Comparison of ENCODE assay signal across 13 cellular contexts in genomic region chr7:106313966-106314365, GRCh38. TPM values are rescaled to one million over a fixed set of nuclear protein-coding genes. Genes with fewer than 3 reads are reported as not detected.
DNase-seq lines count a peak whose midpoint lies in the region; ATAC-seq, FAIRE-seq and TF ChIP-seq lines count a peak whose summit lies in the region.
"Had no signal": no experiment of that assay in that cellular context is flagged by ENCODE, and none has a peak within 500 bp of the region (broad histone marks: within the 10 kb centered on the region; RNA-seq: fewer than 3 reads in every experiment).

No MANE protein-coding gene starts in this region.

- intact Hi-C loops in endothelial cell of umbilical vein (cut with micrococcal nuclease), result no loop called here
- intact Hi-C loops in ovary (cut with DNase I), result no loop called here

- TF ChIP-seq POLR2A in endothelial cell of umbilical vein (IDR thresholded peaks at IDR 0.05; ENCODE audit: low read depth, low read length), result no peak
- no peak for TF ChIP-seq POLR2A in ovary (IDR thresholded peaks at IDR 0.05)

- H3K4me3 ChIP-seq in OCI-LY3 (ENCODE audit: low read length) (peak overlapping the region; percentile 28; the same call in 1 of the 2 replicates), endothelial cell of umbilical vein (replicated peaks in 1 of 3; ENCODE audit: insufficient read depth in 1 of 3, low read depth in 1 of 3, low read length in 3 of 3) (no peak overlapping the region), small intestine (ENCODE audit: low read depth in 1 of 2, low read length in 2 of 2) (no peak overlapping the region), ovary (no peak overlapping the region)
- H3K4me3 ChIP-seq: dorsolateral prefrontal cortex had no signal

- H3K4me2 ChIP-seq in OCI-LY3 (ENCODE audit: low read length) (peak overlapping the region; percentile 49), endothelial cell of umbilical vein (ENCODE audit: insufficient read depth, low read length) (peak overlapping the region; percentile 79)

- BruUV-seq in endothelial cell of umbilical vein (replicated peaks; lab: Mats Ljungman, UMichigan), result TSS peak; percentile 83

- H3K9me3 ChIP-seq in OCI-LY3 (ENCODE audit: insufficient read depth, low read length) (peaks cover 3% of the 10 kb centered on the region; the same call in 1 of the 2 replicates), endothelial cell of umbilical vein (replicated peaks; ENCODE audit: control insufficient read depth, insufficient read depth, low read length) (no peaks in the 10 kb centered on the region), small intestine (ENCODE audit: control insufficient read depth, low read depth) (no peaks in the 10 kb centered on the region), ovary (no peaks in the 10 kb centered on the region)

- peak overlapping the region; percentile 54 for H3K27ac ChIP-seq in OCI-LY3 (ENCODE audit: low read length)
- H3K27ac ChIP-seq in endothelial cell of umbilical vein (ENCODE audit: insufficient read depth, low read depth, low read length), result peak overlapping the region; percentile 87
- no peak overlapping the region for H3K27ac ChIP-seq in small intestine (ENCODE audit: low read depth in 1 of 2, low read length in 1 of 2)
- H3K27ac ChIP-seq in ovary, result no peak overlapping the region

- TF ChIP-seq EP300 in ovary (IDR thresholded peaks at IDR 0.05), result no peak

- H4K20me1 ChIP-seq in OCI-LY3 (ENCODE audit: insufficient read depth, low read length), result no peaks in the 10 kb centered on the region
- no peaks in the 10 kb centered on the region for H4K20me1 ChIP-seq in endothelial cell of umbilical vein (replicated peaks; ENCODE audit: control insufficient read depth, extremely low read depth, insufficient read depth, low read length)

- no peak for DNase-seq in endothelial cell of umbilical vein (ENCODE audit: low read depth, low spot score)
- peak; percentile 6 for DNase-seq in small intestine
- no peak for DNase-seq in ovary
- DNase-seq in DMS 273 (lab: John Stamatoyannopoulos, UW; ENCODE audit: unreplicated experiment), result no peak
- DNase-seq: activated CD4-positive, alpha-beta T cell treated with anti-CD3 and anti-CD28 coated beads for 4 hours; DND-41; dorsolateral prefrontal cortex; natural killer cell; stimulated activated CD4-positive, alpha-beta T cell treated with anti-CD3 and anti-CD28 coated beads, Interleukin-2, amount 100 ng/mL, for 24 hours had no signal

- peaks cover 18% of the 10 kb centered on the region for H3K4me1 ChIP-seq in OCI-LY3 (ENCODE audit: low read length)
- peaks cover 15% of the 10 kb centered on the region for H3K4me1 ChIP-seq in endothelial cell of umbilical vein (ENCODE audit: control insufficient read depth, extremely low read depth, insufficient read depth, low read length)
- no peaks in the 10 kb centered on the region for H3K4me1 ChIP-seq in small intestine (ENCODE audit: control insufficient read depth in 2 of 2, insufficient read depth in 1 of 2, low read depth in 1 of 2, low read length in 1 of 2)
- no peaks in the 10 kb centered on the region for H3K4me1 ChIP-seq in ovary (ENCODE audit: insufficient read depth)

- WGBS in small intestine, 3 donors, result 56 to 64% (median 63%) methylated on average over 2 of the region's 2 CpGs
- 58 to 77% (median 77%) methylated on average over 2 of the region's 2 CpGs for WGBS in ovary, 3 donors

- no peaks in the 10 kb centered on the region for H3K79me2 ChIP-seq in OCI-LY3 (ENCODE audit: low read length)
- H3K79me2 ChIP-seq in endothelial cell of umbilical vein (ENCODE audit: control insufficient read depth, insufficient read depth, low read length), result no peaks in the 10 kb centered on the region

- H3K9ac ChIP-seq in OCI-LY3 (ENCODE audit: low read length) (no peak overlapping the region), endothelial cell of umbilical vein (replicated peaks; ENCODE audit: extremely low read depth, insufficient read depth, low read length) (peak overlapping the region; percentile 21)

- dilution Hi-C loops in endothelial cell of umbilical vein (cut with MboI; ENCODE audit: extremely low pct_ligation_motif_present, low sequenced_read_pairs), result no loop called here

- no peaks in the 10 kb centered on the region for H3K27me3 ChIP-seq in OCI-LY3 (ENCODE audit: low read depth, low read length)
- H3K27me3 ChIP-seq in endothelial cell of umbilical vein (ENCODE audit: control insufficient read depth in 2 of 2, insufficient read depth in 2 of 2, low read length in 2 of 2), result no peaks in the 10 kb centered on the region
- H3K27me3 ChIP-seq in small intestine (ENCODE audit: control insufficient read depth in 2 of 2, insufficient read depth in 2 of 2, low read length in 2 of 2), result no peaks in the 10 kb centered on the region
- H3K27me3 ChIP-seq in ovary, result no peaks in the 10 kb centered on the region
- H3K27me3 ChIP-seq: dorsolateral prefrontal cortex had no signal

- ATAC-seq in HG03342 (IDR thresholded peaks at IDR 0.05; ENCODE audit: unreplicated experiment) (peak; percentile 44), HG03520 (IDR thresholded peaks at IDR 0.05; ENCODE audit: unreplicated experiment) (no peak)
- ATAC-seq: activated naive CD4-positive, alpha-beta T cell treated with anti-CD3 and anti-CD28 coated beads, Interleukin-2, amount 50 U/mL, for 72 hours had no signal

- FAIRE-seq in endothelial cell of umbilical vein (lab: Jason Lieb, UNC) (no peak), small intestine (lab: Jason Lieb, UNC) (no peak)

- no peaks in the 10 kb centered on the region for H3K9me1 ChIP-seq in endothelial cell of umbilical vein (replicated peaks; ENCODE audit: control insufficient read depth, extremely low read depth, insufficient read depth, low read length)

- peak overlapping the region; percentile 57 for H2AFZ ChIP-seq in OCI-LY3 (ENCODE audit: low read depth, low read length)
- H2AFZ ChIP-seq in endothelial cell of umbilical vein (ENCODE audit: low read depth, low read length), result peak overlapping the region; percentile 83

- TF ChIP-seq CTCF in OCI-LY3 (IDR thresholded peaks at IDR 0.05; ENCODE audit: low read depth, low read length) (no peak), endothelial cell of umbilical vein (IDR thresholded peaks at IDR 0.05; ENCODE audit: extremely low read depth in 1 of 2, insufficient read depth in 1 of 2, low read depth in 1 of 2, low read length in 2 of 2) (no peak), ovary (IDR thresholded peaks at IDR 0.05) (no peak)

- H3K36me3 ChIP-seq in OCI-LY3 (replicated peaks; ENCODE audit: low read depth, low read length) (no peaks in the 10 kb centered on the region), endothelial cell of umbilical vein (ENCODE audit: control insufficient read depth in 2 of 2, extremely low read depth in 1 of 2, insufficient read depth in 2 of 2, low read length in 2 of 2) (no peaks in the 10 kb centered on the region), small intestine (ENCODE audit: control insufficient read depth in 2 of 2, insufficient read depth in 2 of 2, low read length in 2 of 2) (no peaks in the 10 kb centered on the region), ovary (no peaks in the 10 kb centered on the region)

- POLR2A ChIA-PET in endothelial cell of umbilical vein (lab: Charles Lee), result interaction anchor here (0.6 kb wide), 1 partner anchor 43 kb away, joined by 3 read pairs; no protein-coding TSS in a partner anchor

- CTCF ChIA-PET in endothelial cell of umbilical vein (lab: Charles Lee), result interaction anchor here (1.4 to 1.7 kb wide), 2 partner anchors 146 to 148 kb away, joined by 5 to 7 read pairs; no protein-coding TSS in a partner anchor

TF ChIP-seq in endothelial cell of umbilical vein, 7 proteins besides CTCF, POLR2A, EP300 and RAD21:
- TF ChIP-seq FOS (IDR thresholded peaks at IDR 0.05; ENCODE audit: borderline replicate concordance, insufficient read depth, low read length) (no peak), JUN (IDR thresholded peaks at IDR 0.05; ENCODE audit: borderline replicate concordance, insufficient read depth, insufficient read length, low read depth) (no peak), MAX (IDR thresholded peaks at IDR 0.05; ENCODE audit: insufficient read depth, insufficient read length) (no peak), POLR2AphosphoS5 (IDR thresholded peaks at IDR 0.05; ENCODE audit: insufficient read depth, low read depth, low read length) (no peak), GATA2 (IDR thresholded peaks at IDR 0.05; ENCODE audit: insufficient read depth, insufficient read length, low read depth, low read length) (no peak), EZH2 (IDR thresholded peaks at IDR 0.05; ENCODE audit: borderline replicate concordance, low read depth, low read length, severe bottlenecking) (no peak), MYC (IDR thresholded peaks at IDR 0.05; ENCODE audit: low read depth, low read length) (no peak)

RNA-seq across cellular contexts. Expression of gene NAMPT, which starts 29.2 kb away (rescaled TPM):
- total RNA-seq in endothelial cell of umbilical vein (113 and 133 TPM in 2 replicates), ovary (100 to 1,000 TPM in 6 of 7 donors, 10 to 100 TPM in 1; 73.8 to 609 (median 230) TPM)
- polyA plus RNA-seq in endothelial cell of umbilical vein (13.6 and 17.5 TPM in 2 replicates), small intestine (10 to 100 TPM; 50.5 to 61.4 (median 53.2) TPM), ovary (10 to 100 TPM; 39.5 to 43.3 TPM)
- 30.4 and 30.6 TPM in 2 replicates for polyA plus RNA-seq in endothelial cell of umbilical vein (2011; cell fraction: cytosol; rRNA removed)
- polyA plus RNA-seq in endothelial cell of umbilical vein (2011; cell fraction: nucleus; rRNA removed), result 39.2 and 62.2 TPM in 2 replicates
- polyA plus RNA-seq in endothelial cell of umbilical vein (2012), result 145 and 151 TPM in 2 replicates
- polyA minus RNA-seq in endothelial cell of umbilical vein, result 33.0 and 45.3 TPM in 2 replicates
- 46.0 TPM for polyA minus RNA-seq in endothelial cell of umbilical vein (2011; cell fraction: cytosol; rRNA and poly(A)+ RNA removed)
- polyA minus RNA-seq in endothelial cell of umbilical vein (2011; cell fraction: nucleus; rRNA and poly(A)+ RNA removed), result 152 and 226 TPM in 2 replicates

Comparison
In these comparisons a context has a peak if more than half of its experiments do, and no peak if none do; other contexts are left out.
1. H3K27ac ChIP-seq: peak in OCI-LY3 (single experiment) and endothelial cell of umbilical vein (single experiment); none in small intestine (0 of 2) and ovary (0 of 2).